ENCODE assay signal across 8 cellular contexts in genomic region chr19:40283414-40284250, GRCh38. TPM values are rescaled to one million over a fixed set of nuclear protein-coding genes. Genes with fewer than 3 reads are reported as not detected.
A peak's percentile ranks its signal among the peaks of the same experiment; 100 is the strongest.
DNase-seq lines count a peak whose midpoint lies in the region; ATAC-seq, FAIRE-seq and TF ChIP-seq lines count a peak whose summit lies in the region.

No MANE protein-coding gene starts in this region.

- peaks cover 56% of the 10 kb centered on the region for H3K4me1 ChIP-seq in CD8-positive, alpha-beta T cell (ENCODE audit: insufficient read depth, low read length)
- H3K4me1 ChIP-seq in MM.1S (ENCODE audit: low read length), result 0 out of 2 replicates have a peak, but pooled peaks cover 10% of the 10 kb centered on the region
- H3K4me1 ChIP-seq in H1 (replicated peaks in 1 of 4; ENCODE audit: control insufficient read depth in 3 of 4, insufficient read depth in 4 of 4, low read length in 3 of 4), result peaks cover 0 to 20% (median 14%) of the 10 kb centered on the region in 4 experiments; a peak in 6 of 7 replicates
- H3K4me1 ChIP-seq in neural progenitor cell, result peaks cover 10% of the 10 kb centered on the region

- H3K4me3 ChIP-seq in CD8-positive, alpha-beta T cell (ENCODE audit: low read depth, low read length), result peak overlapping the region; percentile 67
- H3K4me3 ChIP-seq in MM.1S (ENCODE audit: low read length) (peak overlapping the region; percentile 74), H1 (ENCODE audit: extremely low read depth in 1 of 4, insufficient read depth in 2 of 4, low read depth in 3 of 4, low read length in 4 of 4) (peak overlapping the region; percentile 89 to 98 (median 94)), neural progenitor cell (peak overlapping the region; percentile 94)

- POLR2A ChIA-PET in CD8-positive, alpha-beta T cell (lab: Charles Lee), result no interaction called here
- POLR2A ChIA-PET in H1 (lab: Charles Lee; ENCODE audit: partially characterized antibody), result interaction anchor here (1.2 to 2.1 kb wide), 5 partner anchors 9 to 61 kb away, joined by 3 to 7 read pairs (median 5); no protein-coding TSS in a partner anchor

- no peak overlapping the region for H2BK15ac ChIP-seq in H1 (ENCODE audit: low read length)

- H2AK5ac ChIP-seq in H1 (ENCODE audit: low read depth, low read length), result no peak overlapping the region; the same call in 1 of the 2 replicates

- H3K4me2 ChIP-seq in MM.1S (ENCODE audit: low read depth, low read length) (peak overlapping the region; percentile 78), H1 (ENCODE audit: insufficient read depth in 1 of 2, low read depth in 2 of 2, low read length in 2 of 2) (peak overlapping the region; percentile 79 to 90), neural progenitor cell (peak overlapping the region; percentile 81)

- H2BK20ac ChIP-seq in H1 (ENCODE audit: low read length), result no peak overlapping the region

- H3K9ac ChIP-seq in MM.1S (ENCODE audit: low read length) (peak overlapping the region; percentile 85), H1 (replicated peaks in 1 of 4; ENCODE audit: extremely low read depth in 1 of 4, low read depth in 3 of 4, low read length in 3 of 4) (peak overlapping the region in 3 of 4 experiments; percentile 67 to 81 (median 79); a peak in 4 of 7 replicates), neural progenitor cell (peak overlapping the region; percentile 66)

- intact Hi-C loops in CD8-positive, alpha-beta T cell (cut with DNase I, micrococcal nuclease), result loop anchor here (1.0 to 10.0 kb wide), 6 partner anchors 139 to 981 kb away; partner anchors contain the start of genes HNRNPUL1 (in 1 of the 2), ZNF546 (in 1 of the 2) and ZNF780B (in 1 of the 2)

- DNase-seq in CD8-positive, alpha-beta T cell, result no peak
- DNase-seq in MM.1S, result no peak
- DNase-seq in H1 (ENCODE audit: low read depth in 1 of 2, low spot score in 2 of 2), result no peak
- DNase-seq in neural progenitor cell (ENCODE audit: low spot score), result no peak
- DNase-seq in effector CD4-positive, alpha-beta T cell, result no peak
- DNase-seq in NCI-H2081 (lab: John Stamatoyannopoulos, UW), result no peak
- no peak for DNase-seq in iPS-NIHi7 (ENCODE audit: extremely low spot score)

- peak overlapping the region; percentile 98 for H3K4me3 Mint-ChIP-seq in CD8-positive, alpha-beta T cell
- peak overlapping the region; percentile 97 for H3K4me3 Mint-ChIP-seq in neural progenitor cell

- 82% methylated on average over 11 of the region's 12 CpGs; no CpG with 5 or more reads in 1 of the 2 experiments for WGBS in H1 (ENCODE audit: extremely low coverage in 1 of 2, insufficient coverage in 1 of 2, insufficient read length in 1 of 2, insufficient replicate concordance in 2 of 2, low coverage in 1 of 2, low lambda C conversion rate in 2 of 2, missing lambda C conversion rate in 1 of 2), 2 experiments

- no peak overlapping the region for H4K5ac ChIP-seq in H1 (ENCODE audit: insufficient read length, low read depth, low read length)

- H3K79me2 ChIP-seq in MM.1S (ENCODE audit: low read length) (peaks cover 64% of the 10 kb centered on the region), H1 (ENCODE audit: control insufficient read depth in 1 of 2, insufficient read depth in 2 of 2, low read length in 2 of 2) (peaks cover 9 to 59% of the 10 kb centered on the region in 2 experiments; a peak in 3 of 4 replicates), neural progenitor cell (ENCODE audit: low read depth) (peaks cover 60% of the 10 kb centered on the region)

- H3K36me3 Mint-ChIP-seq in CD8-positive, alpha-beta T cell, result peaks cover 32% of the 10 kb centered on the region
- H3K36me3 Mint-ChIP-seq in neural progenitor cell, result no peaks in the 10 kb centered on the region

- peak overlapping the region; percentile 89 for H3K27ac ChIP-seq in CD8-positive, alpha-beta T cell (ENCODE audit: low read depth, low read length)
- H3K27ac ChIP-seq in MM.1S (ENCODE audit: low read length), result no peak overlapping the region; the same call in 1 of the 2 replicates
- peak overlapping the region; percentile 61 for H3K27ac ChIP-seq in H1 (ENCODE audit: low read depth, low read length)
- H3K27ac ChIP-seq in neural progenitor cell, result no peak overlapping the region

- H3K9me2 ChIP-seq in MM.1S (replicated peaks; ENCODE audit: insufficient read depth, low read length), result no peaks in the 10 kb centered on the region

- H3K14ac ChIP-seq in H1 (ENCODE audit: insufficient read length), result no peak overlapping the region

- H3K27me3 ChIP-seq in CD8-positive, alpha-beta T cell (ENCODE audit: insufficient read depth, low read length), result no peaks in the 10 kb centered on the region
- H3K27me3 ChIP-seq in MM.1S (replicated peaks; ENCODE audit: insufficient read depth, low read length) (no peaks in the 10 kb centered on the region), H1 (replicated peaks in 1 of 4; ENCODE audit: control insufficient read depth in 3 of 4, extremely low read depth in 1 of 4, insufficient read depth in 3 of 4, low read length in 3 of 4) (no peaks in the 10 kb centered on the region), neural progenitor cell (no peaks in the 10 kb centered on the region)

- ATAC-seq in CD8-positive, alpha-beta T cell, result no peak
- ATAC-seq in GM21381 (IDR thresholded peaks at IDR 0.05; ENCODE audit: unreplicated experiment), result no peak

- no peak for TF ChIP-seq CTCF in CD8-positive, alpha-beta T cell (IDR thresholded peaks at IDR 0.05)
- TF ChIP-seq CTCF in MM.1S (IDR thresholded peaks at IDR 0.05; ENCODE audit: low read length) (no peak), H1 (IDR thresholded peaks at IDR 0.05; ENCODE audit: control extremely low read depth in 1 of 3, insufficient read depth in 1 of 3, low read depth in 1 of 3, low read length in 3 of 3) (no peak), neural progenitor cell (IDR thresholded peaks at IDR 0.05) (no peak)

- no peak overlapping the region for H3K23ac ChIP-seq in H1 (ENCODE audit: insufficient read length)

- no peak overlapping the region for H4K8ac ChIP-seq in H1 (ENCODE audit: extremely low read depth, insufficient read depth, low read length)

- no peaks in the 10 kb centered on the region for H3K9me3 ChIP-seq in CD8-positive, alpha-beta T cell (ENCODE audit: low read length)
- H3K9me3 ChIP-seq in MM.1S (replicated peaks; ENCODE audit: insufficient read depth, low read length) (no peaks in the 10 kb centered on the region), H1 (ENCODE audit: insufficient read depth in 2 of 2, low read depth in 1 of 2, low read length in 1 of 2) (no peaks in the 10 kb centered on the region), neural progenitor cell (ENCODE audit: low read depth) (no peaks in the 10 kb centered on the region)

- no peak overlapping the region; the same call in 1 of the 2 replicates for H3K18ac ChIP-seq in H1 (ENCODE audit: extremely low read depth, low read length)

- no peak for FAIRE-seq in H1 (lab: Jason Lieb, UNC)

- H3K27me3 Mint-ChIP-seq in CD8-positive, alpha-beta T cell (ENCODE audit: low read depth), result no peaks in the 10 kb centered on the region
- H3K27me3 Mint-ChIP-seq in neural progenitor cell (ENCODE audit: insufficient read depth, low read depth), result peaks cover 17% of the 10 kb centered on the region

- H3K4me1 Mint-ChIP-seq in CD8-positive, alpha-beta T cell (ENCODE audit: low read depth), result peaks cover 59% of the 10 kb centered on the region
- H3K4me1 Mint-ChIP-seq in neural progenitor cell, result peaks cover 44% of the 10 kb centered on the region

- no peak overlapping the region for H4K91ac ChIP-seq in H1 (replicated peaks; ENCODE audit: insufficient read length, low read length)

- H4K20me1 ChIP-seq in MM.1S (ENCODE audit: insufficient read depth, low read length) (0 out of 2 replicates have a peak, but pooled peaks cover 3% of the 10 kb centered on the region), H1 (replicated peaks in 1 of 2; ENCODE audit: control insufficient read depth in 1 of 2, insufficient read depth in 2 of 2, low read length in 2 of 2) (peaks cover 4% of the 10 kb centered on the region in 2 experiments), neural progenitor cell (ENCODE audit: low read depth) (peaks cover 35% of the 10 kb centered on the region)

- no peak for TF ChIP-seq RAD21 in H1 (IDR thresholded peaks at IDR 0.05 in 1 of 2, conservative IDR thresholded peaks at IDR 0.05 in 1 of 2; ENCODE audit: low read depth in 2 of 2, low read length in 2 of 2)

- CTCF ChIA-PET in CD8-positive, alpha-beta T cell (lab: Charles Lee), result no interaction called here
- CTCF ChIA-PET in H1 (lab: Charles Lee; ENCODE audit: partially characterized antibody), result interaction anchor here (1.3 kb wide), 1 partner anchor 180 kb away, joined by 3 read pairs; no protein-coding TSS in a partner anchor

- H3K56ac ChIP-seq in H1 (replicated peaks; ENCODE audit: insufficient read length, low read depth, low read length), result no peak overlapping the region

- H3K4ac ChIP-seq in H1 (replicated peaks; ENCODE audit: insufficient read length, low read depth, low read length), result no peak overlapping the region

- H2AFZ ChIP-seq in MM.1S (ENCODE audit: low read length), result no peak overlapping the region
- H2AFZ ChIP-seq in H1 (ENCODE audit: low read length), result no peak overlapping the region
- no peak overlapping the region for H2AFZ ChIP-seq in neural progenitor cell (replicated peaks)

- H2BK120ac ChIP-seq in H1 (replicated peaks; ENCODE audit: low read depth, low read length), result no peak overlapping the region

- no peaks in the 10 kb centered on the region for H3K36me3 ChIP-seq in CD8-positive, alpha-beta T cell (ENCODE audit: insufficient read depth, low read length)
- H3K36me3 ChIP-seq in MM.1S (replicated peaks; ENCODE audit: insufficient read depth, low read length), result no peaks in the 10 kb centered on the region
- H3K36me3 ChIP-seq in H1 (ENCODE audit: control insufficient read depth in 2 of 4, insufficient read depth in 4 of 4, low read length in 3 of 4), result peaks cover 0 to 3% (median 0%) of the 10 kb centered on the region in 4 experiments; a peak in 1 of 8 replicates
- H3K36me3 ChIP-seq in neural progenitor cell, result no peaks in the 10 kb centered on the region

- no peak for TF ChIP-seq EP300 in H1 (IDR thresholded peaks at IDR 0.05; ENCODE audit: borderline replicate concordance in 1 of 2, low read depth in 2 of 2, low read length in 2 of 2)

- peaks cover 4% of the 10 kb centered on the region for H3F3A ChIP-seq in MM.1S (ENCODE audit: insufficient read depth, low read length)
- peaks cover 26% of the 10 kb centered on the region for H3F3A ChIP-seq in neural progenitor cell (ENCODE audit: low read depth)

- H3K9me3 Mint-ChIP-seq in CD8-positive, alpha-beta T cell, result no peaks in the 10 kb centered on the region
- H3K9me3 Mint-ChIP-seq in neural progenitor cell, result peaks cover 2% of the 10 kb centered on the region

- peaks cover 20% of the 10 kb centered on the region for H3K79me1 ChIP-seq in H1 (ENCODE audit: low read depth, low read length)

- no peak for TF ChIP-seq POLR2A in H1 (IDR thresholded peaks at IDR 0.05; ENCODE audit: control extremely low read depth in 1 of 2, low read depth in 2 of 2, low read length in 2 of 2)

- peak overlapping the region; percentile 68; the same call in 1 of the 2 replicates for H2BK12ac ChIP-seq in H1 (ENCODE audit: low read depth, low read length)

- peaks cover 9% of the 10 kb centered on the region for H3K23me2 ChIP-seq in H1 (ENCODE audit: low read depth, low read length)

- peak overlapping the region; percentile 99 for H3K27ac Mint-ChIP-seq in CD8-positive, alpha-beta T cell
- H3K27ac Mint-ChIP-seq in neural progenitor cell, result peak overlapping the region; percentile 98

- H2BK5ac ChIP-seq in H1 (ENCODE audit: low read depth, low read length), result 0 out of 2 replicates have a peak overlapping the region, but pooled peaks have one; percentile 56

RNA-seq across cellular contexts. Expression of gene AKT2, which starts 1.5 kb away (rescaled TPM):
- total RNA-seq in CD8-positive, alpha-beta T cell, result 100 to 1,000 TPM; 289 to 292 TPM
- 137 and 151 TPM in 2 replicates for total RNA-seq in H1 (2021; fragmentation: NEBNext Ultra II Directional; extraction: Animal tissue kit (Norgen Biotek cat#: 25700))
- polyA plus RNA-seq in H1 (2011; rRNA removed), result 183 and 252 TPM in 2 replicates
- polyA plus RNA-seq in H1 (2011; cell fraction: cytosol; rRNA removed), result 155 TPM
- polyA plus RNA-seq in H1 (2011; cell fraction: nucleus; rRNA removed), result 441 TPM
- polyA plus RNA-seq in H1 (2012, experiment 1 of 2), result 88.9 to 168 TPM (median 110 TPM) in 4 replicates
- 68.5 TPM for polyA plus RNA-seq in H1 (2012, experiment 2 of 2)
- 95.7 TPM for polyA plus RNA-seq in H1 (2013, experiment 1 of 2)
- 92.0 TPM for polyA plus RNA-seq in H1 (2013, experiment 2 of 2)
- 126 and 143 TPM in 2 replicates for polyA minus RNA-seq in H1 (2011; rRNA and poly(A)+ RNA removed)
- polyA minus RNA-seq in H1 (2011; cell fraction: cytosol; rRNA and poly(A)+ RNA removed), result 85.3 TPM
- 82.5 TPM for polyA minus RNA-seq in H1 (2011; cell fraction: nucleus; rRNA and poly(A)+ RNA removed)
- total RNA-seq in neural progenitor cell (ENCODE audit: low replicate concordance), result 85.1 and 139 TPM in 2 replicates

RNA-seq across cellular contexts. Expression of gene CCNP, which starts 57.1 kb away (rescaled TPM):
- 1 to 10 TPM; 1.7 to 2.1 TPM for total RNA-seq in CD8-positive, alpha-beta T cell
- 0.63 and 1.9 TPM in 2 replicates for total RNA-seq in H1 (2021; fragmentation: NEBNext Ultra II Directional; extraction: Animal tissue kit (Norgen Biotek cat#: 25700))
- 2.1 and 4.6 TPM in 2 replicates for polyA plus RNA-seq in H1 (2011; rRNA removed)
- 2.6 TPM for polyA plus RNA-seq in H1 (2011; cell fraction: cytosol; rRNA removed)
- polyA plus RNA-seq in H1 (2011; cell fraction: nucleus; rRNA removed), result 3.3 TPM
- polyA plus RNA-seq in H1 (2012, experiment 1 of 2), result 1.2 to 2.1 TPM (median 1.7 TPM) in 4 replicates
- polyA plus RNA-seq in H1 (2012, experiment 2 of 2), result 1.0 TPM
- polyA plus RNA-seq in H1 (2013, experiment 1 of 2), result 0.87 TPM
- 0.81 TPM for polyA plus RNA-seq in H1 (2013, experiment 2 of 2)
- polyA minus RNA-seq in H1 (2011; rRNA and poly(A)+ RNA removed), result 0.28 and 0.66 TPM in 2 replicates
- 2.8 TPM for polyA minus RNA-seq in H1 (2011; cell fraction: cytosol; rRNA and poly(A)+ RNA removed)
- 1.2 TPM for polyA minus RNA-seq in H1 (2011; cell fraction: nucleus; rRNA and poly(A)+ RNA removed)
- 1.7 TPM in 1 of 2 replicates, not detected in the other for total RNA-seq in neural progenitor cell (ENCODE audit: low replicate concordance)

Comparison
In these comparisons a context has a peak if more than half of its experiments do, and no peak if none do; other contexts are left out.
1. H3K27ac ChIP-seq: peak in CD8-positive, alpha-beta T cell (single experiment) and H1 (single experiment); none in MM.1S (single experiment) and neural progenitor cell (single experiment).
2. Peak in every context shown above with its lines, with median percentiles within 50 percentile points of each other: H3K4me3 ChIP-seq, H3K4me2 ChIP-seq and H3K9ac ChIP-seq.